15 cellular contexts compared by ENCODE assay signal in genomic region chr6:12482386-12482785, GRCh38.
DNase-seq lines count a peak whose midpoint lies in the region; ATAC-seq and TF ChIP-seq lines count a peak whose summit lies in the region.
"Had no signal": no experiment of that assay in that cellular context is flagged by ENCODE, and none has a peak within 500 bp of the region (broad histone marks: within the 10 kb centered on the region; RNA-seq: fewer than 3 reads in every experiment).

No MANE protein-coding gene starts in this region.

- H3K79me2 ChIP-seq in MM.1S (ENCODE audit: low read length): no peaks in the 10 kb centered on the region

- no peaks in the 10 kb centered on the region for H3K27me3 Mint-ChIP-seq in stimulated activated naive CD8-positive, alpha-beta T cell treated with anti-CD3 and anti-CD28 coated beads, Interleukin-15, amount 100 ng/mL, for 72 hours
- no peaks in the 10 kb centered on the region for H3K27me3 Mint-ChIP-seq in type B pancreatic cell

- no peaks in the 10 kb centered on the region for H3K9me2 ChIP-seq in MM.1S (replicated peaks; ENCODE audit: insufficient read depth, low read length)

- no peak for DNase-seq in stimulated activated naive CD8-positive, alpha-beta T cell treated with anti-CD3 and anti-CD28 coated beads, Interleukin-15, amount 100 ng/mL, for 72 hours
- no peak for DNase-seq in stimulated activated naive CD8-positive, alpha-beta T cell treated with anti-CD3 and anti-CD28 coated beads, Interleukin-15, Interleukin-2, amounts not matched to agents 100 U/mL and 50 U/mL, for 24 hours
- no peak for DNase-seq in MM.1S
- DNase-seq in choroid plexus epithelial cell (ENCODE audit: low read depth): no peak
- no peak for DNase-seq in type B pancreatic cell (ENCODE audit: extremely low spot score, unreplicated experiment)
- DNase-seq in NCI-H345 treated with DMSO at 0.1 percent for 48 hours (lab: John Stamatoyannopoulos, UW; ENCODE audit: unreplicated experiment): no peak
- DNase-seq in ecto neural progenitor cell (ENCODE audit: low spot score): no peak
- no peak for DNase-seq in NCI-H526 treated with DMSO at 0.1 percent for 48 hours (lab: John Stamatoyannopoulos, UW)
- DNase-seq: effector CD8-positive, alpha-beta T cell; GF-D8; GOT3; head of caudate nucleus; ovary had no signal

- H2AFZ ChIP-seq in MM.1S (ENCODE audit: low read length): no peak overlapping the region

- H3K4me1 ChIP-seq in MM.1S (ENCODE audit: low read length): peaks cover 6% of the 10 kb centered on the region

- H3K4me3 ChIP-seq in MM.1S (ENCODE audit: low read length) (no peak overlapping the region), choroid plexus epithelial cell (ENCODE audit: low read depth, low read length) (no peak overlapping the region)
- H3K4me3 ChIP-seq: ovary had no signal

- ATAC-seq in stimulated activated naive CD8-positive, alpha-beta T cell treated with anti-CD3 and anti-CD28 coated beads, Interleukin-15, amount 100 ng/mL, for 72 hours: peak; percentile 31
- ATAC-seq in stimulated activated naive CD8-positive, alpha-beta T cell treated with anti-CD3 and anti-CD28 coated beads, Interleukin-15, Interleukin-2, amounts not matched to agents 100 U/mL and 50 U/mL, for 24 hours: no peak
- ATAC-seq: Right ventricle myocardium inferior had no signal

- H3F3A ChIP-seq in MM.1S (ENCODE audit: insufficient read depth, low read length): peaks cover 7% of the 10 kb centered on the region; the same call in 1 of the 2 replicates

- H3K36me3 Mint-ChIP-seq in type B pancreatic cell: no peaks in the 10 kb centered on the region

- H3K4me2 ChIP-seq in MM.1S (ENCODE audit: low read depth, low read length): no peak overlapping the region

- peak; percentile 26 for TF ChIP-seq CTCF in MM.1S (IDR thresholded peaks at IDR 0.05; ENCODE audit: low read length)
- peak; percentile 32 for TF ChIP-seq CTCF in choroid plexus epithelial cell (conservative IDR thresholded peaks at IDR 0.05; ENCODE audit: low read depth, low read length)
- peak; percentile 35 for TF ChIP-seq CTCF in type B pancreatic cell (conservative IDR thresholded peaks at IDR 0.05)

- no peaks in the 10 kb centered on the region for H4K20me1 ChIP-seq in MM.1S (ENCODE audit: insufficient read depth, low read length)

- no peak overlapping the region for H3K27ac ChIP-seq in MM.1S (ENCODE audit: low read length)
- H3K27ac ChIP-seq: ovary, VCaP had no signal

- no peaks in the 10 kb centered on the region for H3K27me3 ChIP-seq in MM.1S (replicated peaks; ENCODE audit: insufficient read depth, low read length)
- H3K27me3 ChIP-seq: ovary had no signal

- H3K9me3 ChIP-seq in MM.1S (replicated peaks; ENCODE audit: insufficient read depth, low read length): no peaks in the 10 kb centered on the region
- H3K9me3 ChIP-seq: ovary had no signal

- H3K36me3 ChIP-seq in MM.1S (replicated peaks; ENCODE audit: insufficient read depth, low read length): no peaks in the 10 kb centered on the region
- H3K36me3 ChIP-seq: ovary had no signal

- peaks cover 7% of the 10 kb centered on the region for H3K4me1 Mint-ChIP-seq in stimulated activated naive CD8-positive, alpha-beta T cell treated with anti-CD3 and anti-CD28 coated beads, Interleukin-15, amount 100 ng/mL, for 72 hours
- peaks cover 11% of the 10 kb centered on the region for H3K4me1 Mint-ChIP-seq in type B pancreatic cell (ENCODE audit: unreplicated experiment)

- no peak overlapping the region for H3K4me3 Mint-ChIP-seq in stimulated activated naive CD8-positive, alpha-beta T cell treated with anti-CD3 and anti-CD28 coated beads, Interleukin-15, amount 100 ng/mL, for 72 hours
- H3K4me3 Mint-ChIP-seq in type B pancreatic cell: no peak overlapping the region

- H3K27ac Mint-ChIP-seq in stimulated activated naive CD8-positive, alpha-beta T cell treated with anti-CD3 and anti-CD28 coated beads, Interleukin-15, amount 100 ng/mL, for 72 hours: peak overlapping the region in 1 of 2 donors; percentile 6
- no peak overlapping the region for H3K27ac Mint-ChIP-seq in type B pancreatic cell

- no peak overlapping the region for H3K9ac ChIP-seq in MM.1S (ENCODE audit: low read length)

- H3K9me3 Mint-ChIP-seq in stimulated activated naive CD8-positive, alpha-beta T cell treated with anti-CD3 and anti-CD28 coated beads, Interleukin-15, amount 100 ng/mL, for 72 hours: no peaks in the 10 kb centered on the region
- H3K9me3 Mint-ChIP-seq in type B pancreatic cell: peaks cover 4% of the 10 kb centered on the region
